In the genomic region with DNA sequence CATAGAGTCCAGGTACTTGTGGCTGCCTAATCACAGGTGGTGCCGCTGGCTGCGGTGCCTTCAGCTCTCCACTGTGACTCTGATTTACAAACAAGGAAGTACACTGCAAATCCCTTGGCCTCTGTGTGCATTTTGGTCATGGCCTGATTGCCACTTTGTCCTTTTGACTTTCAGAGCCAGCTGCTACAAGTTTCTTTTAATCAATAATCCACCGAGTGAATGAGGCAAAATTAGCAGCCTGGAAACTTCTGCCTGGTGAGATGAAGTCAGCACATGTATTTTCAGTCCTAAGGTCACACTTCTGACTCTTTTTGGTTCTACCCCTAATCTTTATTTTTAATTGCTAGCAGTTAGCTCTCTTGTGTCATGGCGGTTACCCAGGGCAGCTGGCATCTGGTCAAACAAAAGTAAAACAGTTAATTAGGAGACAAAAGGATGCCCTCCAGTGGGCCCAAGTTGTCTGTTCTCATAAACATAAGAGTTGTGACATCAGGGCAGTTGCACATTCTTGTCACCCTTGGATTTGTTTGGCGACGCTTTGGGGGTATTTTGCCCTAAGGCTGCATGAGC, we compare ENCODE assay signal across 9 cellular contexts.
DNase-seq lines count a peak whose midpoint lies in the region; ATAC-seq, FAIRE-seq and TF ChIP-seq lines count a peak whose summit lies in the region.
"Had no signal": no experiment of that assay in that cellular context is flagged by ENCODE, and none has a peak within 500 bp of the region (broad histone marks: within the 10 kb centered on the region; RNA-seq: fewer than 3 reads in every experiment).

No MANE protein-coding gene starts in this region.

- no peaks in the 10 kb centered on the region for H3K27me3 Mint-ChIP-seq in HFFc6 (ENCODE audit: insufficient read depth)

- 58 to 80% methylated on average over 4 to 6 of the region's 6 CpGs for WGBS in gastroesophageal sphincter (ENCODE audit: low coverage in 1 of 2), 2 donors

- H3K27me3 ChIP-seq in foreskin keratinocyte (no peaks in the 10 kb centered on the region), gastroesophageal sphincter (no peaks in the 10 kb centered on the region)

- H3K4me3 ChIP-seq in gastroesophageal sphincter: no peak overlapping the region

- DNase-seq in GM12891 (ENCODE audit: insufficient read length, low spot score) (no peak), HFFc6 (peak; percentile 30), NCI-H510A treated with DMSO at 0.1 percent for 48 hours (lab: John Stamatoyannopoulos, UW) (peak; percentile 97), foreskin keratinocyte (no peak)
- DNase-seq in stimulated activated CD4-positive, alpha-beta T cell treated with anti-CD3 and anti-CD28 coated beads, Interleukin-1b, Interleukin-23, amount 100 ng/mL, for 48 hours: no peak

- FAIRE-seq in GM12891 (lab: Jason Lieb, UNC): peak; percentile 43
- FAIRE-seq: endometrium had no signal

- H3K27ac ChIP-seq in foreskin keratinocyte (no peak overlapping the region), gastroesophageal sphincter (peak overlapping the region in 1 of 4 donors; percentile 19)

- no peak for TF ChIP-seq EP300 in gastroesophageal sphincter (IDR thresholded peaks at IDR 0.05)

- no peaks in the 10 kb centered on the region for H3K9me3 ChIP-seq in gastroesophageal sphincter

- no peaks in the 10 kb centered on the region for H3K36me3 Mint-ChIP-seq in HFFc6 (ENCODE audit: low read depth)

- no peaks in the 10 kb centered on the region for H3K36me3 ChIP-seq in gastroesophageal sphincter

- H3K4me1 Mint-ChIP-seq in HFFc6 (ENCODE audit: low read depth): peaks cover 53% of the 10 kb centered on the region

- no peaks in the 10 kb centered on the region for H3K9me3 Mint-ChIP-seq in HFFc6

- no peak overlapping the region for H3K4me3 Mint-ChIP-seq in HFFc6

- peaks cover 3% of the 10 kb centered on the region for H3K4me1 ChIP-seq in foreskin keratinocyte
- H3K4me1 ChIP-seq in gastroesophageal sphincter: peaks cover 0 to 37% (median 4%) of the 10 kb centered on the region in 3 donors

- TF ChIP-seq POLR2A in GM12891 (IDR thresholded peaks at IDR 0.05; ENCODE audit: low read depth, low read length): no peak
- no peak for TF ChIP-seq POLR2A in gastroesophageal sphincter (IDR thresholded peaks at IDR 0.05)

- 0 out of 2 replicates have a peak overlapping the region, but pooled peaks have one; percentile 14 for H3K27ac Mint-ChIP-seq in HFFc6

- TF ChIP-seq CTCF in HFFc6 (IDR thresholded peaks at IDR 0.05) (peak; percentile 49), foreskin keratinocyte (conservative IDR thresholded peaks at IDR 0.05) (peak; percentile 17), gastroesophageal sphincter (IDR thresholded peaks at IDR 0.05) (no peak)

- no peak for ATAC-seq in foreskin keratinocyte
- ATAC-seq in HG02870 (IDR thresholded peaks at IDR 0.05; ENCODE audit: unreplicated experiment): no peak
- no peak for ATAC-seq in gastroesophageal sphincter
- no peak for ATAC-seq in GM21526 (IDR thresholded peaks at IDR 0.05; ENCODE audit: low FRiP score, unreplicated experiment)

TF ChIP-seq in GM12891, 5 proteins besides CTCF, POLR2A, EP300 and RAD21:
- TF ChIP-seq TAF1 (IDR thresholded peaks at IDR 0.05; ENCODE audit: low read depth, low read length): no peak
- no peak for TF ChIP-seq PAX5 (IDR thresholded peaks at IDR 0.05; ENCODE audit: insufficient read depth, low read length, severe bottlenecking)
- no peak for TF ChIP-seq POLR2AphosphoS5 (IDR thresholded peaks at IDR 0.05; ENCODE audit: low read depth, low read length)
- TF ChIP-seq POU2F2 (IDR thresholded peaks at IDR 0.05; ENCODE audit: low read depth, low read length): no peak
- no peak for TF ChIP-seq SPI1 (IDR thresholded peaks at IDR 0.05; ENCODE audit: low read depth, low read length)
TF ChIP-seq in GM12891: peak in this region for 0.

Comparison
In these comparisons a context has a peak if more than half of its experiments do, and no peak if none do; other contexts are left out.
1. DNase-seq: peak in HFFc6 (single experiment) and NCI-H510A treated with DMSO at 0.1 percent for 48 hours (single experiment); none in GM12891 (single experiment), foreskin keratinocyte (0 of 2) and stimulated activated CD4-positive, alpha-beta T cell treated with anti-CD3 and anti-CD28 coated beads, Interleukin-1b, Interleukin-23, amount 100 ng/mL, for 48 hours (single experiment).
2. CTCF ChIP-seq: peak in HFFc6 (single experiment) and foreskin keratinocyte (single experiment); none in gastroesophageal sphincter (0 of 4).